In genomic region chr6:163625265-163625664, GRCh38 we compare ENCODE assay signal across 8 cellular contexts.
"Had no signal": no experiment of that assay in that cellular context is flagged by ENCODE, and none has a peak within 500 bp of the region (broad histone marks: within the 10 kb centered on the region; RNA-seq: fewer than 3 reads in every experiment).

No MANE protein-coding gene starts in this region.

- H2AFZ ChIP-seq: GM23248 had no signal

- H3K9me3 ChIP-seq: HAP-1 had no signal

- FAIRE-seq: HepG2 had no signal

- H3K9ac ChIP-seq: GM23248 had no signal

- H3K36me3 ChIP-seq: HAP-1 had no signal

- H3K4me1 ChIP-seq: HAP-1 had no signal

- DNase-seq: GM23248, GOT3, H7, HFFc6 had no signal

- H3K27ac ChIP-seq: GM23248, HL-60 had no signal

- H3K4me3 ChIP-seq: GM23248, HAP-1 had no signal

- ATAC-seq: HCT116, HepG2 had no signal
